Comparison of ENCODE assay signal across 9 cellular contexts in the genomic region with DNA sequence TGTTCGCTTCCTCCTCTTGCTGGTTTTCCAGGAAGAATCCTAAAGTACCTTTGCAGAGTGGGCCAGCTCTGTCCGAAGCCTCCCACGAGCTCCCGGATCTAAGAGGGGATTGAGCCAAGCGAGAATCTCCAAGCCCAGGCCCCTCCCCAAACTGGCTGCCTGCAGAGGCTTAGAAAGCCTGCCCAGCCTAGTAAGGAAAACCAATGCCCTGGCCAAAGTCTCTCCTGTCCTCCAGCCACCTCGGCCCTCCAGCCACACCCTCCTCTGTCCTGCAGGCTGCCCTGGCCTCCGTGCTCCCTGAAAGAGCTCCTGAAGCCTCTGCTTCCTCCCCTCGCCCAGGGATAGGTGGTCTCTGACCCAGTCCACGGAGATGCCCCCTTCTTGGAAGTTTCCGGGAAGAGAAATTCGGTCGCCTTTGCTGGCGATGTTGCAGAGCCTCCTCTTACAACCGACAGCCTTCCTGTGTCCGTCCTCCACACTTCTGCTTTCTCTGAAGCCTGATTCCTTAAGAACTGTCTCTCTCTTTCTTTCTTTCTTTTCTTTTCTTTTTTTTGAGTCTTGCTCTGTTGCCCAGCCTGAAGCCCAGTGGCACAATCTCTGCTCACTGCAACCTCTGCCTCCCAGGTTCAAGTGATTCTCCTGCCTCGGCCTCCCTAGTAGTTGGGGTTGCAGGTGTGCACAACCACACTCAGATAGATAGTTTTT. TPM values are rescaled to one million over a fixed set of nuclear protein-coding genes. Genes with fewer than 3 reads are reported as not detected.
DNase-seq lines count a peak whose midpoint lies in the region; ATAC-seq and TF ChIP-seq lines count a peak whose summit lies in the region.
"Had no signal": no experiment of that assay in that cellular context is flagged by ENCODE, and none has a peak within 500 bp of the region (broad histone marks: within the 10 kb centered on the region; RNA-seq: fewer than 3 reads in every experiment).

No MANE protein-coding gene starts in this region.

- H3K4me1 Mint-ChIP-seq in GM23338, result peaks cover 57% of the 10 kb centered on the region

- H3K4me3 ChIP-seq in GM23338, result no peak overlapping the region
- no peak overlapping the region for H3K4me3 ChIP-seq in prostate gland
- no peak overlapping the region for H3K4me3 ChIP-seq in PC-3 (ENCODE audit: low read length)

- 82% methylated on average over 16 of the region's 16 CpGs for WGBS in prostate gland

- ATAC-seq in GM23338 (peak; percentile 9), HG03565 (IDR thresholded peaks at IDR 0.05; ENCODE audit: unreplicated experiment) (no peak), PC-3 (no peak)

- H4K20me1 ChIP-seq in GM23338 (replicated peaks; ENCODE audit: insufficient read depth), result no peaks in the 10 kb centered on the region
- no peaks in the 10 kb centered on the region for H4K20me1 ChIP-seq in PC-3 (ENCODE audit: low read length)

- H3K27ac ChIP-seq in GM23338 (ENCODE audit: low read depth) (no peak overlapping the region), epithelial cell of prostate (peak overlapping the region; percentile 79), prostate gland (peak overlapping the region; percentile 86 to 91), PC-3 (ENCODE audit: low read length) (no peak overlapping the region)

- H3K36me3 ChIP-seq in GM23338 (ENCODE audit: insufficient read depth) (no peaks in the 10 kb centered on the region), prostate gland (no peaks in the 10 kb centered on the region), PC-3 (ENCODE audit: low read depth, low read length) (no peaks in the 10 kb centered on the region)

- H3K36me3 Mint-ChIP-seq in GM23338 (ENCODE audit: low read depth), result no peaks in the 10 kb centered on the region

- no peak overlapping the region for H3K4me3 Mint-ChIP-seq in GM23338

- DNase-seq in GM23338 (ENCODE audit: low spot score) (no peak), NOMO-1 treated with dmso at 0.1 percent for 144 hours (lab: John Stamatoyannopoulos, UW; ENCODE audit: unreplicated experiment) (peak; percentile 26), epithelial cell of prostate (ENCODE audit: low read depth, low spot score) (no peak), prostate gland (ENCODE audit: low spot score) (no peak), PC-3 (no peak), NCI-H524 treated with DMSO at 0.1 percent for 48 hours (lab: John Stamatoyannopoulos, UW) (no peak)
- DNase-seq: activated CD4-positive, alpha-beta T cell treated with anti-CD3 and anti-CD28 coated beads, Interleukin-2, amount 50 U/mL, for 4 hours; NCI-H1105 had no signal

- H3K27ac Mint-ChIP-seq in GM23338, result no peak overlapping the region

- H2AFZ ChIP-seq in GM23338 (peak overlapping the region; percentile 86), PC-3 (ENCODE audit: low read length) (no peak overlapping the region)

- H3K4me2 ChIP-seq in GM23338, result no peak overlapping the region
- H3K4me2 ChIP-seq in PC-3 (ENCODE audit: low read length), result no peak overlapping the region

- H3K27me3 Mint-ChIP-seq in GM23338 (ENCODE audit: insufficient read depth, low read depth, poor library complexity), result peaks cover 14% of the 10 kb centered on the region

- intact Hi-C loops in prostate gland (cut with DNase I), result no loop called here
- intact Hi-C loops in PC-3 (cut with micrococcal nuclease), result no loop called here

- no peak overlapping the region for H3K9ac ChIP-seq in PC-3 (ENCODE audit: low read length)

- H3K79me2 ChIP-seq in GM23338 (replicated peaks; ENCODE audit: insufficient read depth), result no peaks in the 10 kb centered on the region
- no peaks in the 10 kb centered on the region for H3K79me2 ChIP-seq in PC-3 (ENCODE audit: low read length)

- no peaks in the 10 kb centered on the region for H3K9me3 Mint-ChIP-seq in GM23338

- no peaks in the 10 kb centered on the region for H3F3A ChIP-seq in GM23338 (replicated peaks; ENCODE audit: low read depth)
- H3F3A ChIP-seq in PC-3 (ENCODE audit: low read length, unreplicated experiment), result no peaks in the 10 kb centered on the region

- CTCF ChIA-PET in PC-3 (lab: Charles Lee), result no interaction called here

- no peaks in the 10 kb centered on the region for H3K9me2 ChIP-seq in GM23338 (ENCODE audit: insufficient read depth)
- H3K9me2 ChIP-seq in PC-3 (replicated peaks; ENCODE audit: low read length), result no peaks in the 10 kb centered on the region

- H3K4me1 ChIP-seq in GM23338 (ENCODE audit: insufficient read depth) (peaks cover 20% of the 10 kb centered on the region), prostate gland (replicated peaks) (peaks cover 20% of the 10 kb centered on the region), PC-3 (ENCODE audit: insufficient read depth, low read length) (peaks cover 13% of the 10 kb centered on the region)

- H3K9me3 ChIP-seq in prostate gland (no peaks in the 10 kb centered on the region), PC-3 (ENCODE audit: low read length) (no peaks in the 10 kb centered on the region)

- TF ChIP-seq CTCF in GM23338 (conservative IDR thresholded peaks at IDR 0.05; ENCODE audit: low read depth in 2 of 2), result no peak
- TF ChIP-seq CTCF in prostate gland (IDR thresholded peaks at IDR 0.05), result no peak
- no peak for TF ChIP-seq CTCF in PC-3 (conservative IDR thresholded peaks at IDR 0.05; ENCODE audit: low read depth, low read length)

- H3K27me3 ChIP-seq in GM23338 (ENCODE audit: insufficient read depth) (no peaks in the 10 kb centered on the region), prostate gland (replicated peaks; ENCODE audit: insufficient read depth) (no peaks in the 10 kb centered on the region), PC-3 (ENCODE audit: low read length) (no peaks in the 10 kb centered on the region)

- POLR2A ChIA-PET in PC-3 (lab: Charles Lee; ENCODE audit: unreplicated experiment), result no interaction called here

- no TSS peak for BruUV-seq in PC-3 (replicated peaks; lab: Mats Ljungman, UMichigan)

- TF ChIP-seq POLR2A in prostate gland (IDR thresholded peaks at IDR 0.05), result no peak

TF ChIP-seq in GM23338, 12 proteins besides CTCF, POLR2A, EP300 and RAD21:
- no peak for TF ChIP-seq ZNF331 (CRISPR knock-in tag; IDR thresholded peaks at IDR 0.05; ENCODE audit: low read depth)
- TF ChIP-seq, protein P1, sequence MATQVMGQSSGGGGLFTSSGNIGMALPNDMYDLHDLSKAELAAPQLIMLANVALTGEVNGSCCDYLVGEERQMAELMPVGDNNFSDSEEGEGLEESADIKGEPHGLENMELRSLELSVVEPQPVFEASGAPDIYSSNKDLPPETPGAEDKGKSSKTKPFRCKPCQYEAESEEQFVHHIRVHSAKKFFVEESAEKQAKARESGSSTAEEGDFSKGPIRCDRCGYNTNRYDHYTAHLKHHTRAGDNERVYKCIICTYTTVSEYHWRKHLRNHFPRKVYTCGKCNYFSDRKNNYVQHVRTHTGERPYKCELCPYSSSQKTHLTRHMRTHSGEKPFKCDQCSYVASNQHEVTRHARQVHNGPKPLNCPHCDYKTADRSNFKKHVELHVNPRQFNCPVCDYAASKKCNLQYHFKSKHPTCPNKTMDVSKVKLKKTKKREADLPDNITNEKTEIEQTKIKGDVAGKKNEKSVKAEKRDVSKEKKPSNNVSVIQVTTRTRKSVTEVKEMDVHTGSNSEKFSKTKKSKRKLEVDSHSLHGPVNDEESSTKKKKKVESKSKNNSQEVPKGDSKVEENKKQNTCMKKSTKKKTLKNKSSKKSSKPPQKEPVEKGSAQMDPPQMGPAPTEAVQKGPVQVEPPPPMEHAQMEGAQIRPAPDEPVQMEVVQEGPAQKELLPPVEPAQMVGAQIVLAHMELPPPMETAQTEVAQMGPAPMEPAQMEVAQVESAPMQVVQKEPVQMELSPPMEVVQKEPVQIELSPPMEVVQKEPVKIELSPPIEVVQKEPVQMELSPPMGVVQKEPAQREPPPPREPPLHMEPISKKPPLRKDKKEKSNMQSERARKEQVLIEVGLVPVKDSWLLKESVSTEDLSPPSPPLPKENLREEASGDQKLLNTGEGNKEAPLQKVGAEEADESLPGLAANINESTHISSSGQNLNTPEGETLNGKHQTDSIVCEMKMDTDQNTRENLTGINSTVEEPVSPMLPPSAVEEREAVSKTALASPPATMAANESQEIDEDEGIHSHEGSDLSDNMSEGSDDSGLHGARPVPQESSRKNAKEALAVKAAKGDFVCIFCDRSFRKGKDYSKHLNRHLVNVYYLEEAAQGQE (IDR thresholded peaks at IDR 0.05; ENCODE audit: unreplicated experiment), result no peak
- no peak for TF ChIP-seq JUNB (IDR thresholded peaks at IDR 0.05; ENCODE audit: unreplicated experiment)

RNA-seq across cellular contexts. Expression of a gene that starts 54.9 kb away (rescaled TPM):
- 12.1 and 15.3 TPM in 2 replicates for total RNA-seq in GM23338 (2014; rRNA removed; shearing (Covaris generic))
- 41.2 and 46.9 TPM in 2 replicates for polyA plus RNA-seq in GM23338 (2016; fragmentation: Nextera tagmentation; extraction: Ambion mirVana)
- 10 to 100 TPM; 37.1 to 64.7 TPM for total RNA-seq in prostate gland
- total RNA-seq in PC-3 (2014; rRNA removed), result 28.7 and 39.3 TPM in 2 replicates

Comparison
In these comparisons a context has a peak if more than half of its experiments do, and no peak if none do; other contexts are left out.
1. H3K27ac ChIP-seq: peak in epithelial cell of prostate (single experiment) and prostate gland (2 of 2); none in GM23338 (single experiment) and PC-3 (single experiment).